1 cellular context compared by ENCODE assay signal in genomic region chr12:46160081-46160980, GRCh38.
TF ChIP-seq lines count a peak whose summit lies in the region.

No MANE protein-coding gene starts in this region.

TF ChIP-seq in HEK293, 187 proteins besides CTCF, POLR2A, EP300 and RAD21 (continued from another document):
- TF ChIP-seq, protein P1, sequence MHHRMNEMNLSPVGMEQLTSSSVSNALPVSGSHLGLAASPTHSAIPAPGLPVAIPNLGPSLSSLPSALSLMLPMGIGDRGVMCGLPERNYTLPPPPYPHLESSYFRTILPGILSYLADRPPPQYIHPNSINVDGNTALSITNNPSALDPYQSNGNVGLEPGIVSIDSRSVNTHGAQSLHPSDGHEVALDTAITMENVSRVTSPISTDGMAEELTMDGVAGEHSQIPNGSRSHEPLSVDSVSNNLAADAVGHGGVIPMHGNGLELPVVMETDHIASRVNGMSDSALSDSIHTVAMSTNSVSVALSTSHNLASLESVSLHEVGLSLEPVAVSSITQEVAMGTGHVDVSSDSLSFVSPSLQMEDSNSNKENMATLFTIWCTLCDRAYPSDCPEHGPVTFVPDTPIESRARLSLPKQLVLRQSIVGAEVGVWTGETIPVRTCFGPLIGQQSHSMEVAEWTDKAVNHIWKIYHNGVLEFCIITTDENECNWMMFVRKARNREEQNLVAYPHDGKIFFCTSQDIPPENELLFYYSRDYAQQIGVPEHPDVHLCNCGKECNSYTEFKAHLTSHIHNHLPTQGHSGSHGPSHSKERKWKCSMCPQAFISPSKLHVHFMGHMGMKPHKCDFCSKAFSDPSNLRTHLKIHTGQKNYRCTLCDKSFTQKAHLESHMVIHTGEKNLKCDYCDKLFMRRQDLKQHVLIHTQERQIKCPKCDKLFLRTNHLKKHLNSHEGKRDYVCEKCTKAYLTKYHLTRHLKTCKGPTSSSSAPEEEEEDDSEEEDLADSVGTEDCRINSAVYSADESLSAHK (tag by site-specific recombination; IDR thresholded peaks at IDR 0.05) = peak; percentile 78
- TF ChIP-seq BCL11B (tag by site-specific recombination; IDR thresholded peaks at IDR 0.05; ENCODE audit: low read depth) (no peak), ZNF518A (tag by site-specific recombination; conservative IDR thresholded peaks at IDR 0.05; ENCODE audit: low read depth) (0 out of 2 replicates have a peak, but pooled peaks have one; percentile 9), ZNF664 (tag by site-specific recombination; IDR thresholded peaks at IDR 0.05) (no peak), PBX3 (CRISPR knock-in tag; IDR thresholded peaks at IDR 0.05) (no peak), ZNF561 (tag by site-specific recombination; IDR thresholded peaks at IDR 0.05; ENCODE audit: borderline replicate concordance) (peak; percentile 81), ZNF704 (tag by site-specific recombination; IDR thresholded peaks at IDR 0.05) (no peak), ZBTB7A (tag by site-specific recombination; IDR thresholded peaks at IDR 0.05; ENCODE audit: low read depth) (no peak), ZNF335 (tag by site-specific recombination; conservative IDR thresholded peaks at IDR 0.05) (peak; percentile 92), ZNF221 (tag by site-specific recombination; IDR thresholded peaks at IDR 0.05; ENCODE audit: borderline replicate concordance) (no peak), ZNF202 (tag by site-specific recombination; IDR thresholded peaks at IDR 0.05; ENCODE audit: borderline replicate concordance) (no peak)
- TF ChIP-seq, protein P2, sequence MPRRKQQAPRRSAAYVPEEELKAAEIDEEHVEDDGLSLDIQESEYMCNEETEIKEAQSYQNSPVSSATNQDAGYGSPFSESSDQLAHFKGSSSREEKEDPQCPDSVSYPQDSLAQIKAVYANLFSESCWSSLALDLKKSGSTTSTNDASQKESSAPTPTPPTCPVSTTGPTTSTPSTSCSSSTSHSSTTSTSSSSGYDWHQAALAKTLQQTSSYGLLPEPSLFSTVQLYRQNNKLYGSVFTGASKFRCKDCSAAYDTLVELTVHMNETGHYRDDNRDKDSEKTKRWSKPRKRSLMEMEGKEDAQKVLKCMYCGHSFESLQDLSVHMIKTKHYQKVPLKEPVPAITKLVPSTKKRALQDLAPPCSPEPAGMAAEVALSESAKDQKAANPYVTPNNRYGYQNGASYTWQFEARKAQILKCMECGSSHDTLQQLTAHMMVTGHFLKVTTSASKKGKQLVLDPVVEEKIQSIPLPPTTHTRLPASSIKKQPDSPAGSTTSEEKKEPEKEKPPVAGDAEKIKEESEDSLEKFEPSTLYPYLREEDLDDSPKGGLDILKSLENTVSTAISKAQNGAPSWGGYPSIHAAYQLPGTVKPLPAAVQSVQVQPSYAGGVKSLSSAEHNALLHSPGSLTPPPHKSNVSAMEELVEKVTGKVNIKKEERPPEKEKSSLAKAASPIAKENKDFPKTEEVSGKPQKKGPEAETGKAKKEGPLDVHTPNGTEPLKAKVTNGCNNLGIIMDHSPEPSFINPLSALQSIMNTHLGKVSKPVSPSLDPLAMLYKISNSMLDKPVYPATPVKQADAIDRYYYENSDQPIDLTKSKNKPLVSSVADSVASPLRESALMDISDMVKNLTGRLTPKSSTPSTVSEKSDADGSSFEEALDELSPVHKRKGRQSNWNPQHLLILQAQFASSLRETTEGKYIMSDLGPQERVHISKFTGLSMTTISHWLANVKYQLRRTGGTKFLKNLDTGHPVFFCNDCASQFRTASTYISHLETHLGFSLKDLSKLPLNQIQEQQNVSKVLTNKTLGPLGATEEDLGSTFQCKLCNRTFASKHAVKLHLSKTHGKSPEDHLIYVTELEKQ (tag by site-specific recombination; IDR thresholded peaks at IDR 0.05; ENCODE audit: borderline replicate concordance) = peak; percentile 75
